1 cellular context compared by ENCODE assay signal in genomic region chr1:168920456-168921094, GRCh38.
TF ChIP-seq lines count a peak whose summit lies in the region.

No MANE protein-coding gene starts in this region.

TF ChIP-seq in HepG2, 621 proteins besides CTCF, POLR2A, EP300 and RAD21 (continued from another document and continues in another):
- no peak for TF ChIP-seq ZNF646 (CRISPR knock-in tag; IDR thresholded peaks at IDR 0.05)
- no peak for TF ChIP-seq ZNF589 (CRISPR knock-in tag; conservative IDR thresholded peaks at IDR 0.05)
- TF ChIP-seq ZNF615 (CRISPR knock-in tag; IDR thresholded peaks at IDR 0.05; ENCODE audit: borderline replicate concordance), result no peak
- no peak for TF ChIP-seq ZNF207 (IDR thresholded peaks at IDR 0.05; ENCODE audit: borderline replicate concordance)
- no peak for TF ChIP-seq ZFY (CRISPR knock-in tag; IDR thresholded peaks at IDR 0.05)
- TF ChIP-seq ZNF24 (IDR thresholded peaks at IDR 0.05), result peak; percentile 95
- no peak for TF ChIP-seq SIX4 (CRISPR knock-in tag; IDR thresholded peaks at IDR 0.05)
- no peak for TF ChIP-seq ZNF280D (CRISPR knock-in tag; IDR thresholded peaks at IDR 0.05)
- TF ChIP-seq ZNF512 (CRISPR knock-in tag; IDR thresholded peaks at IDR 0.05), result no peak
- no peak for TF ChIP-seq ZNF235 (CRISPR knock-in tag; IDR thresholded peaks at IDR 0.05; ENCODE audit: borderline replicate concordance)
- TF ChIP-seq GPN1 (CRISPR knock-in tag; IDR thresholded peaks at IDR 0.05; ENCODE audit: borderline replicate concordance), result no peak
- TF ChIP-seq TCF7 (IDR thresholded peaks at IDR 0.05; ENCODE audit: low read depth), result peak; percentile 60
- TF ChIP-seq YEATS4 (CRISPR knock-in tag; IDR thresholded peaks at IDR 0.05; ENCODE audit: borderline replicate concordance), result no peak
- TF ChIP-seq BRD4 (CRISPR knock-in tag; IDR thresholded peaks at IDR 0.05), result no peak
- TF ChIP-seq ELF3 (CRISPR knock-in tag; IDR thresholded peaks at IDR 0.05), result 0 out of 2 replicates have a peak, but pooled peaks have one; percentile 34
- TF ChIP-seq KLF12 (CRISPR knock-in tag; IDR thresholded peaks at IDR 0.05; ENCODE audit: borderline replicate concordance), result no peak
- no peak for TF ChIP-seq NONO (IDR thresholded peaks at IDR 0.05)
- no peak for TF ChIP-seq NONO (CRISPR knock-in tag; conservative IDR thresholded peaks at IDR 0.05)
- no peak for TF ChIP-seq ZNF850 (CRISPR knock-in tag; conservative IDR thresholded peaks at IDR 0.05)
- no peak for TF ChIP-seq FOXA1 (IDR thresholded peaks at IDR 0.05)
- TF ChIP-seq FOXA1 (CRISPR knock-in tag; IDR thresholded peaks at IDR 0.05), result 0 out of 2 replicates have a peak, but pooled peaks have one; percentile 30
- TF ChIP-seq ELF1 (CRISPR knock-in tag; IDR thresholded peaks at IDR 0.05), result no peak
- TF ChIP-seq, protein P1, sequence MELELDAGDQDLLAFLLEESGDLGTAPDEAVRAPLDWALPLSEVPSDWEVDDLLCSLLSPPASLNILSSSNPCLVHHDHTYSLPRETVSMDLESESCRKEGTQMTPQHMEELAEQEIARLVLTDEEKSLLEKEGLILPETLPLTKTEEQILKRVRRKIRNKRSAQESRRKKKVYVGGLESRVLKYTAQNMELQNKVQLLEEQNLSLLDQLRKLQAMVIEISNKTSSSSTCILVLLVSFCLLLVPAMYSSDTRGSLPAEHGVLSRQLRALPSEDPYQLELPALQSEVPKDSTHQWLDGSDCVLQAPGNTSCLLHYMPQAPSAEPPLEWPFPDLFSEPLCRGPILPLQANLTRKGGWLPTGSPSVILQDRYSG (CRISPR knock-in tag; IDR thresholded peaks at IDR 0.05), result no peak
- TF ChIP-seq SSRP1 (CRISPR knock-in tag; IDR thresholded peaks at IDR 0.05), result no peak
- no peak for TF ChIP-seq RBM39 (IDR thresholded peaks at IDR 0.05; ENCODE audit: low read depth, low read length, poor library complexity, severe bottlenecking)
- no peak for TF ChIP-seq NFYC (CRISPR knock-in tag; IDR thresholded peaks at IDR 0.05)
- TF ChIP-seq ZNF766 (CRISPR knock-in tag; IDR thresholded peaks at IDR 0.05; ENCODE audit: borderline replicate concordance), result no peak
- 0 out of 2 replicates have a peak, but pooled peaks have one; percentile 35 for TF ChIP-seq JUNB (CRISPR knock-in tag; IDR thresholded peaks at IDR 0.05; ENCODE audit: borderline replicate concordance)
- peak; percentile 11; the same call in 1 of the 2 replicates for TF ChIP-seq THAP11 (CRISPR knock-in tag; IDR thresholded peaks at IDR 0.05)
- TF ChIP-seq MYNN (CRISPR knock-in tag; IDR thresholded peaks at IDR 0.05; ENCODE audit: low read depth), result no peak
- no peak for TF ChIP-seq ZNF333 (CRISPR knock-in tag; IDR thresholded peaks at IDR 0.05; ENCODE audit: borderline replicate concordance)
- no peak for TF ChIP-seq FOXJ3 (CRISPR knock-in tag; IDR thresholded peaks at IDR 0.05; ENCODE audit: borderline replicate concordance)
- no peak for TF ChIP-seq ZNF180 (CRISPR knock-in tag; IDR thresholded peaks at IDR 0.05; ENCODE audit: borderline replicate concordance, low read depth)
- TF ChIP-seq ZNF558 (CRISPR knock-in tag; IDR thresholded peaks at IDR 0.05; ENCODE audit: borderline replicate concordance), result no peak
- no peak for TF ChIP-seq ARID2 (CRISPR knock-in tag; IDR thresholded peaks at IDR 0.05; ENCODE audit: borderline replicate concordance)
- peak; percentile 73; the same call in 1 of the 2 replicates for TF ChIP-seq HMG20A (CRISPR knock-in tag; IDR thresholded peaks at IDR 0.05; ENCODE audit: borderline replicate concordance)
- TF ChIP-seq ERF (CRISPR knock-in tag; IDR thresholded peaks at IDR 0.05), result 0 out of 2 replicates have a peak, but pooled peaks have one; percentile 37
- TF ChIP-seq, protein P2, sequence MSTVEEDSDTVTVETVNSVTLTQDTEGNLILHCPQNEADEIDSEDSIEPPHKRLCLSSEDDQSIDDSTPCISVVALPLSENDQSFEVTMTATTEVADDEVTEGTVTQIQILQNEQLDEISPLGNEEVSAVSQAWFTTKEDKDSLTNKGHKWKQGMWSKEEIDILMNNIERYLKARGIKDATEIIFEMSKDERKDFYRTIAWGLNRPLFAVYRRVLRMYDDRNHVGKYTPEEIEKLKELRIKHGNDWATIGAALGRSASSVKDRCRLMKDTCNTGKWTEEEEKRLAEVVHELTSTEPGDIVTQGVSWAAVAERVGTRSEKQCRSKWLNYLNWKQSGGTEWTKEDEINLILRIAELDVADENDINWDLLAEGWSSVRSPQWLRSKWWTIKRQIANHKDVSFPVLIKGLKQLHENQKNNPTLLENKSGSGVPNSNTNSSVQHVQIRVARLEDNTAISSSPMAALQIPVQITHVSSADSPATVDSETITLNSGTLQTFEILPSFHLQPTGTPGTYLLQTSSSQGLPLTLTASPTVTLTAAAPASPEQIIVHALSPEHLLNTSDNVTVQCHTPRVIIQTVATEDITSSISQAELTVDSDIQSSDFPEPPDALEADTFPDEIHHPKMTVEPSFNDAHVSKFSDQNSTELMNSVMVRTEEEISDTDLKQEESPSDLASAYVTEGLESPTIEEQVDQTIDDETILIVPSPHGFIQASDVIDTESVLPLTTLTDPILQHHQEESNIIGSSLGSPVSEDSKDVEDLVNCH (CRISPR knock-in tag; IDR thresholded peaks at IDR 0.05), result no peak
- TF ChIP-seq ZNF672 (CRISPR knock-in tag; IDR thresholded peaks at IDR 0.05), result no peak
- no peak for TF ChIP-seq ZNF44 (CRISPR knock-in tag; IDR thresholded peaks at IDR 0.05)
- TF ChIP-seq ARHGAP35 (CRISPR knock-in tag; IDR thresholded peaks at IDR 0.05; ENCODE audit: borderline replicate concordance), result no peak
- TF ChIP-seq TAF15 (IDR thresholded peaks at IDR 0.05; ENCODE audit: low read depth, low read length, poor library complexity, severe bottlenecking), result no peak
- 0 out of 2 replicates have a peak, but pooled peaks have one; percentile 23 for TF ChIP-seq MIXL1 (CRISPR knock-in tag; IDR thresholded peaks at IDR 0.05)
- TF ChIP-seq ZBTB34 (CRISPR knock-in tag; IDR thresholded peaks at IDR 0.05), result no peak
- no peak for TF ChIP-seq NR2F2 (IDR thresholded peaks at IDR 0.05; ENCODE audit: borderline replicate concordance, low read depth)
- no peak for TF ChIP-seq ZNF607 (CRISPR knock-in tag; IDR thresholded peaks at IDR 0.05; ENCODE audit: borderline replicate concordance)
- TF ChIP-seq KAT2B (IDR thresholded peaks at IDR 0.05; ENCODE audit: borderline replicate concordance, low read depth, low read length), result no peak
- TF ChIP-seq ETV5 (CRISPR knock-in tag; IDR thresholded peaks at IDR 0.05; ENCODE audit: borderline replicate concordance), result peak; percentile 67; the same call in 1 of the 2 replicates
- no peak for TF ChIP-seq ZNF441 (CRISPR knock-in tag; IDR thresholded peaks at IDR 0.05; ENCODE audit: borderline replicate concordance)
- TF ChIP-seq ZNF788 (CRISPR knock-in tag; IDR thresholded peaks at IDR 0.05; ENCODE audit: borderline replicate concordance), result no peak
- TF ChIP-seq ZNF337 (CRISPR knock-in tag; IDR thresholded peaks at IDR 0.05; ENCODE audit: borderline replicate concordance, low read depth), result peak; percentile 64; the same call in 1 of the 2 replicates
- TF ChIP-seq TCF7L2 (IDR thresholded peaks at IDR 0.05; ENCODE audit: low read depth, low read length), result no peak
- no peak for TF ChIP-seq PTBP1 (IDR thresholded peaks at IDR 0.05; ENCODE audit: low read depth, low read length, poor library complexity, severe bottlenecking)
- no peak for TF ChIP-seq SP140L (CRISPR knock-in tag; IDR thresholded peaks at IDR 0.05; ENCODE audit: borderline replicate concordance)
- TF ChIP-seq DNMT1 (CRISPR knock-in tag; IDR thresholded peaks at IDR 0.05), result no peak
- TF ChIP-seq MEIS2 (CRISPR knock-in tag; IDR thresholded peaks at IDR 0.05), result no peak
- TF ChIP-seq ZNF17 (CRISPR knock-in tag; IDR thresholded peaks at IDR 0.05), result no peak
- TF ChIP-seq ZNF552 (CRISPR knock-in tag; IDR thresholded peaks at IDR 0.05; ENCODE audit: borderline replicate concordance), result no peak
- TF ChIP-seq ZNF747 (CRISPR knock-in tag; IDR thresholded peaks at IDR 0.05; ENCODE audit: borderline replicate concordance), result no peak
- no peak for TF ChIP-seq NAIF1 (CRISPR knock-in tag; IDR thresholded peaks at IDR 0.05; ENCODE audit: borderline replicate concordance)
